Comparison of ENCODE assay signal across 8 cellular contexts in the genomic region with DNA sequence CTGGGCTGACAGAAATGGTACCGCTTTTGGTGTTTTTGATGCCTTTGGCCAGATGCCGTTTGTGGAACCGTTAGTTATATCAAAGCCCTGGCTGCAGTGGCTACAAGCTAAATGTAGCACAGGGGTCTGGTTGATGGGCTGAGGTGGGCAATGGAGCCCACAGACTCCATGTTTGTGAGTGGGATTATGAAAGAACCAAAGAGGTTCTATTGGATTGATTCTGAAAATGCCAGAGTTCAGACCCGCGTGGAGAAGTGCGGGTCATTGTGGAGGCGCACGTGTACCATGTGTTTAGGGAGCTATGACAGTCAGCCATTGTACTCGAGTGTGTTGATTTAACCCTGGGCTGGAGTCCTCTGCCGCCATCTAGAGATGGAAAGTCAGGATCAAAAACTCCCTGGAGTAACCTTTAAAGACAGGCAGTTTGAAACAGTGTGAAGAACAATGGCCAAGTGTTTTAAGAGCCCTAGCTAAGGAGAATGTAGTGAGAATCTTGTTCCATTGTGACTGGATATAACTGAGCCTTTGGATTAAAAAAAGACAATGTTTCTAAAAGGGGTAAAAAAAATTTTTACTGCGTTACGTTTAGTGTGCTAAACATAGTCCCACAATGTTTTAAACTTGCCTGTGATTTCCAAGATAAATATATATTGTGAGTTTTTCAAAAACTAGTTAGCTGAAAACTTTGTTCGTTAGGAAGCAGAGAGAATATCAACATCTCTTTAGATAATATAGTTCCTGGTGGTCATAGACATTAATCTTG. TPM values are rescaled to one million over a fixed set of nuclear protein-coding genes. Genes with fewer than 3 reads are reported as not detected.
DNase-seq lines count a peak whose midpoint lies in the region; FAIRE-seq and TF ChIP-seq lines count a peak whose summit lies in the region.

No MANE protein-coding gene starts in this region.

- intact Hi-C loops in posterior vena cava (cut with DNase I) = no loop called here

- H3K4me3 ChIP-seq in bronchial epithelial cell (ENCODE audit: low read depth, low read length) = no peak overlapping the region

- DNase-seq in DMS153 (lab: John Stamatoyannopoulos, UW) = peak; percentile 32
- DNase-seq in HT-29 (ENCODE audit: low spot score) = peak; percentile 83
- DNase-seq in NOMO-1 treated with DMSO at 0.1 percent for 48 hours (lab: John Stamatoyannopoulos, UW; ENCODE audit: unreplicated experiment) = peak; percentile 65
- peak; percentile 72 for DNase-seq in bronchial epithelial cell (ENCODE audit: low read depth)
- DNase-seq in islet precursor cell = peak; percentile 84
- peak; percentile 94 for DNase-seq in superior temporal gyrus (ENCODE audit: extremely low spot score)
- no peak for DNase-seq in posterior vena cava (ENCODE audit: low spot score)
- no peak for DNase-seq in DMS114 treated with DMSO at 0.1 percent for 48 hours (lab: John Stamatoyannopoulos, UW; ENCODE audit: unreplicated experiment)

- no peaks in the 10 kb centered on the region for H3K36me3 ChIP-seq in bronchial epithelial cell (ENCODE audit: control insufficient read depth, insufficient read depth, low read length)

- TF ChIP-seq CTCF in bronchial epithelial cell (IDR thresholded peaks at IDR 0.05; ENCODE audit: insufficient read depth, low read length, severe bottlenecking) = peak; percentile 73

- FAIRE-seq in bronchial epithelial cell (lab: Jason Lieb, UNC) = peak; percentile 97

- no peaks in the 10 kb centered on the region for H3K27me3 ChIP-seq in bronchial epithelial cell (ENCODE audit: control insufficient read depth, insufficient read depth, low read length)

RNA-seq across cellular contexts. Expression of a gene that starts 12.7 kb away (rescaled TPM):
- total RNA-seq in HT-29 (2014; rRNA removed; shearing (Covaris generic)) = not detected in 2 replicates
- total RNA-seq in bronchial epithelial cell (under 0.01 TPM in 1 of 2 replicates, not detected in the other), posterior vena cava (under 1 TPM in 1 of 2 donors, not detected in 1; 0.37 TPM)

RNA-seq across cellular contexts. Expression of a gene that starts 51.3 kb away (rescaled TPM):
- total RNA-seq in HT-29 (2014; rRNA removed; shearing (Covaris generic)) = 0.10 and 0.31 TPM in 2 replicates
- not detected in 2 replicates for total RNA-seq in bronchial epithelial cell
- total RNA-seq in posterior vena cava = under 1 TPM in 1 of 2 donors, not detected in 1; 0.14 TPM

Comparison
In these comparisons a context has a peak if more than half of its experiments do, and no peak if none do; other contexts are left out.
1. DNase-seq: peak in DMS153 (single experiment), HT-29 (single experiment), NOMO-1 treated with DMSO at 0.1 percent for 48 hours (single experiment), bronchial epithelial cell (single experiment), islet precursor cell (single experiment) and superior temporal gyrus (single experiment); none in posterior vena cava (single experiment) and DMS114 treated with DMSO at 0.1 percent for 48 hours (single experiment).